ENCODE assay signal across 8 cellular contexts in the genomic region with DNA sequence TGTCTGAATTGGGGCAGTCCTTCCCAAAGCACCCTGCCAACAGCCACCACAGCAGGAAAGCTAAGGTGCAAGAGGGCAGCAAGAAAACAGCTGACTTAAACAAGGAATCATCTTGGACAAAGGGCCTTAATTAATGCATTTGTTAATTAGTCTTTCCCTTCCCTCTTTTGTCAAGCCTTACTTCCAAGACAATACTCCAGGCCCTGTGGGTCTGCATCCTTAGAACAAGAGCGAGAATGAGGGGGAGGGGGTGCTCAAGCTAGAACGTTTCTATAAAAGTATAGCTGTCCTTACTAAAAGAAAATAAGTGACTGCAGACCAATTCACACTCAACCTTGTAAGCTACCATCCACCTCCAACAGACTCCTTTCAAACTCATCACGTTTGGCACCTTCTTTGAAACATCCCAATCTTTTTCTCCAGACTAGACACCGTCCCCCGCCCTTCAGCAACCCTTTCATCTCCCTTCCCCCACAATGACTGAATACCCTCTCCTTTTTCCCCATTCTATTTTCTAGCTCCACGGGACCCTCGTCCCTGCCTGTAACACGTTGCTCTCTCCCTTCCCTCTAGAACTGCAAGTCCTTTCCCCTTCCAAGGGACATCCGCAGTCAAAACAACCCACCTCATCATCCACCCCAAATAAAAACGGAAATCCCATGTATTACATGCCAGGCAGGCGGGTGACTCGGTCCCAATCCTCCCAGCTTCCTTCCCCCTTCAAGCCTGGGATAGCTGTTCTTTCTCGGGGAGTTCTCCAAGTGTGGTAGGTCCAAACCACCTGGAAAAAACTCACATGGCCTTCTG.
DNase-seq lines count a peak whose midpoint lies in the region; ATAC-seq and TF ChIP-seq lines count a peak whose summit lies in the region.

No MANE protein-coding gene starts in this region.

- H3K4me1 ChIP-seq in HUES64 (ENCODE audit: insufficient read depth, low read length) (peaks cover 53% of the 10 kb centered on the region), right lobe of liver (peaks cover 0 to 27% (median 2%) of the 10 kb centered on the region in 4 donors), tibial nerve (peaks cover 2 to 63% (median 20%) of the 10 kb centered on the region in 4 donors)

- peaks cover 74% of the 10 kb centered on the region for H3K4me1 Mint-ChIP-seq in CD4-positive, alpha-beta T cell (ENCODE audit: low read depth)

- in situ Hi-C loops in astrocyte of the spinal cord (cut with HindIII; ENCODE audit: low sequenced_read_pairs): no loop called here

- peak overlapping the region; percentile 75 for H3K27ac Mint-ChIP-seq in CD4-positive, alpha-beta T cell

- TF ChIP-seq POLR2A in right lobe of liver (IDR thresholded peaks at IDR 0.05) (no peak), tibial nerve (IDR thresholded peaks at IDR 0.05) (no peak)

- peak overlapping the region; percentile 84 for H3K27ac ChIP-seq in CD4-positive, alpha-beta T cell (ENCODE audit: low read depth, low read length)
- H3K27ac ChIP-seq in HUES64 (ENCODE audit: low read depth, low read length) (peak overlapping the region; percentile 93), right lobe of liver (peak overlapping the region; percentile 68 to 76 (median 76)), tibial nerve (peak overlapping the region; percentile 80 to 96 (median 90))

- no peak for TF ChIP-seq EP300 in tibial nerve (IDR thresholded peaks at IDR 0.05)

- no peak for TF ChIP-seq CTCF in CD4-positive, alpha-beta T cell (IDR thresholded peaks at IDR 0.05)
- no peak for TF ChIP-seq CTCF in astrocyte of the spinal cord (IDR thresholded peaks at IDR 0.05; ENCODE audit: low read depth, low read length)
- no peak for TF ChIP-seq CTCF in right lobe of liver (IDR thresholded peaks at IDR 0.05)
- TF ChIP-seq CTCF in tibial nerve (IDR thresholded peaks at IDR 0.05): no peak

- WGBS in HUES64: 0% methylated on average over 11 of the region's 13 CpGs
- WGBS in right lobe of liver (ENCODE audit: insufficient coverage, low coverage, low lambda C conversion rate, missing lambda C conversion rate): 25% methylated on average over 13 of the region's 13 CpGs
- 6% methylated on average over 13 of the region's 13 CpGs for WGBS in tibial nerve, 2 donors

- no peaks in the 10 kb centered on the region for H3K27me3 ChIP-seq in CD4-positive, alpha-beta T cell (ENCODE audit: control insufficient read depth, insufficient read depth, low read length)
- H3K27me3 ChIP-seq in HUES64 (ENCODE audit: insufficient read depth, low read length): no peaks in the 10 kb centered on the region
- no peaks in the 10 kb centered on the region for H3K27me3 ChIP-seq in right lobe of liver
- no peaks in the 10 kb centered on the region for H3K27me3 ChIP-seq in tibial nerve

- no peak for DNase-seq in CD4-positive, alpha-beta T cell
- DNase-seq in astrocyte of the spinal cord (ENCODE audit: low read depth, low spot score) (no peak), right lobe of liver (no peak), tibial nerve (ENCODE audit: low spot score in 2 of 2) (no peak), NCI-H2227 treated with DMSO at 0.1 percent for 48 hours (lab: John Stamatoyannopoulos, UW) (no peak), posterior vena cava (ENCODE audit: low spot score) (no peak), foreskin melanocyte (no peak)

- H3K36me3 ChIP-seq in HUES64 (ENCODE audit: insufficient read depth, low read length): no peaks in the 10 kb centered on the region
- H3K36me3 ChIP-seq in right lobe of liver: no peaks in the 10 kb centered on the region
- H3K36me3 ChIP-seq in tibial nerve: no peaks in the 10 kb centered on the region

- H3K4me3 ChIP-seq in HUES64 (ENCODE audit: low read length) (peak overlapping the region; percentile 91), astrocyte of the spinal cord (ENCODE audit: low read depth, low read length) (peak overlapping the region; percentile 91), right lobe of liver (peak overlapping the region; percentile 95 to 96 (median 96)), tibial nerve (peak overlapping the region; percentile 77 to 95 (median 92))

- no peaks in the 10 kb centered on the region for H3K9me3 ChIP-seq in CD4-positive, alpha-beta T cell (ENCODE audit: control insufficient read depth, low read length)
- no peaks in the 10 kb centered on the region for H3K9me3 ChIP-seq in HUES64 (ENCODE audit: insufficient read depth, low read depth, low read length)
- H3K9me3 ChIP-seq in right lobe of liver: no peaks in the 10 kb centered on the region
- H3K9me3 ChIP-seq in tibial nerve: no peaks in the 10 kb centered on the region

- CTCF ChIA-PET in CD4-positive, alpha-beta T cell (lab: Charles Lee): interaction anchor here (1.0 to 1.7 kb wide), 4 partner anchors 9 to 78 kb away, joined by 3 to 9 read pairs (median 3); no protein-coding TSS in a partner anchor

- peak overlapping the region; percentile 86 for H3K4me3 Mint-ChIP-seq in CD4-positive, alpha-beta T cell

- H3K27me3 Mint-ChIP-seq in CD4-positive, alpha-beta T cell: no peaks in the 10 kb centered on the region

- H3K9me3 Mint-ChIP-seq in CD4-positive, alpha-beta T cell: no peaks in the 10 kb centered on the region

- intact Hi-C loops in CD4-positive, alpha-beta T cell (cut with DNase I, micrococcal nuclease): loop anchor here (2.0 to 10.0 kb wide), 4 partner anchors 15 to 999 kb away; a partner anchor contains a TSS
- intact Hi-C loops in right lobe of liver (cut with DNase I) (no loop called here), posterior vena cava (cut with DNase I) (loop anchor here in 1 of 2 donors (10.0 kb wide), 1 partner anchor 81 kb away; a partner anchor contains a TSS)

- H3K9ac ChIP-seq in HUES64 (ENCODE audit: low read depth, low read length): peak overlapping the region; percentile 83

- POLR2A ChIA-PET in CD4-positive, alpha-beta T cell (lab: Charles Lee): interaction anchor here (0.5 to 6.5 kb wide), 14 partner anchors 8 to 295 kb away, joined by 3 to 71 read pairs (median 4); a partner anchor contains a TSS

- H3K36me3 Mint-ChIP-seq in CD4-positive, alpha-beta T cell (ENCODE audit: low read depth): peaks cover 20% of the 10 kb centered on the region

- no peak for ATAC-seq in CD4-positive, alpha-beta T cell (ENCODE audit: poor library complexity)
- no peak for ATAC-seq in right lobe of liver

Comparison
In these comparisons a context has a peak if more than half of its experiments do, and no peak if none do; other contexts are left out.
1. intact Hi-C loops: an anchor here in CD4-positive, alpha-beta T cell (2.0 to 10.0 kb wide); none called in right lobe of liver.